In the genomic region with DNA sequence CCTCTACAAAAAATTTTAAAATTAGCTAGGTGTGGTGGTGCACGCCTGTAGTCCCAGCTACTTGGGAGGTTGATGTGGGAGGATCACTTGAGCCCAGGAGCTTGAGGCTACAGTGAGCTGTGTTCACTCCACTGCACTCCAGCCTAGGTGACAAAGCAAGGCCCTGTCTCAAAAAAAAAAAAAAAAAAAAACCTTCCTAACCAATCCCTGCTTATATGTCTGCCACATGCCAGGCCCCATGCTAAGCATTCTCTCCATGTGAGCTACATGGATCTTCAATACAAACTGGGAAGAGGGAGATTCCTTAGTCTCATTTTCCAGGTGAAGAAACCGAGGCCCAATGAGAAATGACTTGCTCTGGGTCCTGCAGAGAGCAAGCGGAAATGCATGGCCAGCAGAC, we compare ENCODE assay signal across 32 cellular contexts. TPM values are rescaled to one million over a fixed set of nuclear protein-coding genes. Genes with fewer than 3 reads are reported as not detected.
"Had no signal": no experiment of that assay in that cellular context is flagged by ENCODE, and none has a peak within 500 bp of the region (broad histone marks: within the 10 kb centered on the region; RNA-seq: fewer than 3 reads in every experiment).

No MANE protein-coding gene starts in this region.

- H3K9me3 Mint-ChIP-seq: activated B cell treated with CpG ODN at 0.5 μM for 24 hours; activated T-cell treated with anti-CD3 and anti-CD28 coated beads, Interleukin-2, amount 50 U/mL, for 4 hours; activated T-helper 17 cell treated with anti-CD3 and anti-CD28 coated beads, Interleukin-2, amount 50 U/mL, for 72 hours had no signal

- H3K27ac Mint-ChIP-seq: activated B cell treated with CpG ODN at 0.5 μM for 24 hours; activated naive CD8-positive, alpha-beta T cell had no signal

- ATAC-seq: activated CD4-positive, CD25-positive, alpha-beta regulatory T cell treated with anti-CD3 and anti-CD28 coated beads, Interleukin-2, amount 50 U/mL, for 24 hours; activated T-cell treated with anti-CD3 and anti-CD28 coated beads, Interleukin-2, amount 50 U/mL, for 4 hours; activated T-helper 17 cell treated with anti-CD3 and anti-CD28 coated beads, Interleukin-2, amount 50 U/mL, for 72 hours; gastroesophageal sphincter; heart right ventricle had no signal

- H3K27me3 ChIP-seq: colonic mucosa, esophagus squamous epithelium, gastroesophageal sphincter, heart right ventricle had no signal

- H3K9me3 ChIP-seq: colonic mucosa, esophagus squamous epithelium, gastroesophageal sphincter, heart right ventricle had no signal

- H3K36me3 ChIP-seq: colonic mucosa had no signal

- H3K27ac ChIP-seq: colonic mucosa, epithelial cell of prostate, esophagus squamous epithelium, gastroesophageal sphincter, heart right ventricle had no signal

- H3K27me3 Mint-ChIP-seq: activated B cell treated with CpG ODN at 0.5 μM for 24 hours; activated naive CD8-positive, alpha-beta T cell; activated T-helper 17 cell treated with anti-CD3 and anti-CD28 coated beads, Interleukin-2, amount 50 U/mL, for 72 hours had no signal

- DNase-seq: activated B cell treated with CpG ODN at 0.5 μM for 24 hours; activated CD4-positive, alpha-beta T cell treated with anti-CD3 and anti-CD28 coated beads for 48 hours; activated CD4-positive, alpha-beta T cell treated with anti-CD3 and anti-CD28 coated beads, Interleukin-2, amount 50 U/mL, for 1 hour; activated CD4-positive, alpha-beta T cell treated with anti-CD3 and anti-CD28 coated beads, Interleukin-2, amount 50 U/mL, for 48 hours; activated CD8-positive, alpha-beta memory T cell treated with anti-CD3 and anti-CD28 coated beads, Interleukin-2, amount 50 U/mL, for 48 hours; activated effector memory CD4-positive, alpha-beta T cell treated with Interleukin-2 at 50 U/mL for 16 hours; activated gamma-delta T cell treated with Interleukin-2 at 50 U/mL for 16 hours; activated naive CD4-positive, alpha-beta T cell treated with anti-CD3 and anti-CD28 coated beads, Interleukin-2, amount 50 U/mL, for 16 hours; activated naive CD4-positive, alpha-beta T cell treated with Interleukin-2 at 50 U/mL for 16 hours; activated T-cell treated with anti-CD3 and anti-CD28 coated beads for 4 hours; activated T-cell treated with anti-CD3 and anti-CD28 coated beads, Interleukin-2, amount 50 U/mL, for 4 hours; amniotic stem cell; anterior cingulate cortex; caudate nucleus; colonic mucosa; effector CD8-positive, alpha-beta T cell; esophagus squamous epithelium; foreskin melanocyte; heart right ventricle; T-helper 2 cell had no signal

- H3K4me3 Mint-ChIP-seq: activated B cell treated with CpG ODN at 0.5 μM for 24 hours; activated naive CD8-positive, alpha-beta T cell; activated T-cell treated with anti-CD3 and anti-CD28 coated beads, Interleukin-2, amount 50 U/mL, for 4 hours; activated T-helper 17 cell treated with anti-CD3 and anti-CD28 coated beads, Interleukin-2, amount 50 U/mL, for 72 hours had no signal

- H3K4me3 ChIP-seq: colonic mucosa, esophagus squamous epithelium, gastroesophageal sphincter, heart right ventricle had no signal

RNA-seq across cellular contexts. Expression of gene OVOL3, which starts 2.3 kb away (rescaled TPM):
- total RNA-seq: activated B cell treated with CpG ODN at 0.5 μM for 24 hours; activated T-cell treated with anti-CD3 and anti-CD28 coated beads, Interleukin-2, amount 50 U/mL, for 4 hours; activated T-helper 17 cell treated with anti-CD3 and anti-CD28 coated beads, Interleukin-2, amount 50 U/mL, for 72 hours; astrocyte; colonic mucosa; dermis microvascular lymphatic vessel endothelial cell; endothelial cell of umbilical vein; esophagus squamous epithelium; fibroblast of lung; fibroblast of villous mesenchyme; gastroesophageal sphincter; glomerular endothelial cell; heart right ventricle; T-helper 1 cell treated with Interleukin-12 subunit alpha and Interleukin-12 subunit beta and Interleukin-4 antibody, amounts not matched to agents 30 ng/mL and 1 ng/mL, for 36 hours had no signal

RNA-seq across cellular contexts. Expression of gene COX7A1, which starts 43.6 kb away (rescaled TPM):
- total RNA-seq: activated B cell treated with CpG ODN at 0.5 μM for 24 hours; activated T-cell treated with anti-CD3 and anti-CD28 coated beads, Interleukin-2, amount 50 U/mL, for 4 hours; activated T-helper 17 cell treated with anti-CD3 and anti-CD28 coated beads, Interleukin-2, amount 50 U/mL, for 72 hours; T-helper 1 cell treated with Interleukin-12 subunit alpha and Interleukin-12 subunit beta and Interleukin-4 antibody, amounts not matched to agents 30 ng/mL and 1 ng/mL, for 36 hours had no signal
